1 cellular context compared by ENCODE assay signal in the genomic region with DNA sequence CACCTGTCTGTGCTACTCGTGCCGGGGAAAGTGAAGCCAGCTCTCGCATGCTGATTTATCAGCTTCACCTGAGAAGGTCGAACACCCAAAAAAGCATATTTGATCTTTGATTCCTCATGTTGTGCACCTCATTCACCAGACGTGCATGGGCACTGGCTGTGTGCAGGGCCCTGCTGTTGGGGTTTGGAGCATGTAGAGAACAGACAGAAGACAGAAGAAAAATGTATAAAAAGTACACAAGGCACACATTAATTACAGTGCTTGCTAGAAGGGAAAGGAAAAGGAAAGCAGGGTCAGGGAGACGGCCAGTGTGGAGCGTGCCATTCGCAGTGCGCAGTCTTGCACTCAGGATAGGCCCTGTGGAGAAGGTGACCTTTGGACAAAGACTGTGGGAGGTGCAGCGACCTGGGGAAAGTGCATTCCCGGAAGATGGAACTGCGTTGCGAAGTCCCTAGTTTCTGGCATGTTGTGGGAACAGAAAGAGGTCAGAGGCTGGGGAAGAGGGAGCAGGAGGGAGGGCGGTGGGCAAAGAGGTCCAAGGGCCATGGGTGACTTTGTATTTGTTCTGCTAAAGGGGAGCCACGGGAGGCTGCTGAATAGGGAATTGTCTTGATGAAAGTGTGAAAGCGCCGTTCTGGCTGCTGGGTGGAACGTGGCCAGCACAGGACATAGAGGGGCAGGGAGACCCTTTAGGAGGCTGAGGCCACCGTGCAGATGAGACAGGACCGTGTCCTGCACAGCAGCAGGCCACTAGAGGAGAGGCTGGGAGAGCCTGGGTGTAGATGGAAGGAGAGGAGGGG.
TF ChIP-seq lines count a peak whose summit lies in the region.

No MANE protein-coding gene starts in this region.

TF ChIP-seq in H1, 55 proteins besides CTCF, POLR2A, EP300 and RAD21 (continued from another document):
- TF ChIP-seq, protein P1, sequence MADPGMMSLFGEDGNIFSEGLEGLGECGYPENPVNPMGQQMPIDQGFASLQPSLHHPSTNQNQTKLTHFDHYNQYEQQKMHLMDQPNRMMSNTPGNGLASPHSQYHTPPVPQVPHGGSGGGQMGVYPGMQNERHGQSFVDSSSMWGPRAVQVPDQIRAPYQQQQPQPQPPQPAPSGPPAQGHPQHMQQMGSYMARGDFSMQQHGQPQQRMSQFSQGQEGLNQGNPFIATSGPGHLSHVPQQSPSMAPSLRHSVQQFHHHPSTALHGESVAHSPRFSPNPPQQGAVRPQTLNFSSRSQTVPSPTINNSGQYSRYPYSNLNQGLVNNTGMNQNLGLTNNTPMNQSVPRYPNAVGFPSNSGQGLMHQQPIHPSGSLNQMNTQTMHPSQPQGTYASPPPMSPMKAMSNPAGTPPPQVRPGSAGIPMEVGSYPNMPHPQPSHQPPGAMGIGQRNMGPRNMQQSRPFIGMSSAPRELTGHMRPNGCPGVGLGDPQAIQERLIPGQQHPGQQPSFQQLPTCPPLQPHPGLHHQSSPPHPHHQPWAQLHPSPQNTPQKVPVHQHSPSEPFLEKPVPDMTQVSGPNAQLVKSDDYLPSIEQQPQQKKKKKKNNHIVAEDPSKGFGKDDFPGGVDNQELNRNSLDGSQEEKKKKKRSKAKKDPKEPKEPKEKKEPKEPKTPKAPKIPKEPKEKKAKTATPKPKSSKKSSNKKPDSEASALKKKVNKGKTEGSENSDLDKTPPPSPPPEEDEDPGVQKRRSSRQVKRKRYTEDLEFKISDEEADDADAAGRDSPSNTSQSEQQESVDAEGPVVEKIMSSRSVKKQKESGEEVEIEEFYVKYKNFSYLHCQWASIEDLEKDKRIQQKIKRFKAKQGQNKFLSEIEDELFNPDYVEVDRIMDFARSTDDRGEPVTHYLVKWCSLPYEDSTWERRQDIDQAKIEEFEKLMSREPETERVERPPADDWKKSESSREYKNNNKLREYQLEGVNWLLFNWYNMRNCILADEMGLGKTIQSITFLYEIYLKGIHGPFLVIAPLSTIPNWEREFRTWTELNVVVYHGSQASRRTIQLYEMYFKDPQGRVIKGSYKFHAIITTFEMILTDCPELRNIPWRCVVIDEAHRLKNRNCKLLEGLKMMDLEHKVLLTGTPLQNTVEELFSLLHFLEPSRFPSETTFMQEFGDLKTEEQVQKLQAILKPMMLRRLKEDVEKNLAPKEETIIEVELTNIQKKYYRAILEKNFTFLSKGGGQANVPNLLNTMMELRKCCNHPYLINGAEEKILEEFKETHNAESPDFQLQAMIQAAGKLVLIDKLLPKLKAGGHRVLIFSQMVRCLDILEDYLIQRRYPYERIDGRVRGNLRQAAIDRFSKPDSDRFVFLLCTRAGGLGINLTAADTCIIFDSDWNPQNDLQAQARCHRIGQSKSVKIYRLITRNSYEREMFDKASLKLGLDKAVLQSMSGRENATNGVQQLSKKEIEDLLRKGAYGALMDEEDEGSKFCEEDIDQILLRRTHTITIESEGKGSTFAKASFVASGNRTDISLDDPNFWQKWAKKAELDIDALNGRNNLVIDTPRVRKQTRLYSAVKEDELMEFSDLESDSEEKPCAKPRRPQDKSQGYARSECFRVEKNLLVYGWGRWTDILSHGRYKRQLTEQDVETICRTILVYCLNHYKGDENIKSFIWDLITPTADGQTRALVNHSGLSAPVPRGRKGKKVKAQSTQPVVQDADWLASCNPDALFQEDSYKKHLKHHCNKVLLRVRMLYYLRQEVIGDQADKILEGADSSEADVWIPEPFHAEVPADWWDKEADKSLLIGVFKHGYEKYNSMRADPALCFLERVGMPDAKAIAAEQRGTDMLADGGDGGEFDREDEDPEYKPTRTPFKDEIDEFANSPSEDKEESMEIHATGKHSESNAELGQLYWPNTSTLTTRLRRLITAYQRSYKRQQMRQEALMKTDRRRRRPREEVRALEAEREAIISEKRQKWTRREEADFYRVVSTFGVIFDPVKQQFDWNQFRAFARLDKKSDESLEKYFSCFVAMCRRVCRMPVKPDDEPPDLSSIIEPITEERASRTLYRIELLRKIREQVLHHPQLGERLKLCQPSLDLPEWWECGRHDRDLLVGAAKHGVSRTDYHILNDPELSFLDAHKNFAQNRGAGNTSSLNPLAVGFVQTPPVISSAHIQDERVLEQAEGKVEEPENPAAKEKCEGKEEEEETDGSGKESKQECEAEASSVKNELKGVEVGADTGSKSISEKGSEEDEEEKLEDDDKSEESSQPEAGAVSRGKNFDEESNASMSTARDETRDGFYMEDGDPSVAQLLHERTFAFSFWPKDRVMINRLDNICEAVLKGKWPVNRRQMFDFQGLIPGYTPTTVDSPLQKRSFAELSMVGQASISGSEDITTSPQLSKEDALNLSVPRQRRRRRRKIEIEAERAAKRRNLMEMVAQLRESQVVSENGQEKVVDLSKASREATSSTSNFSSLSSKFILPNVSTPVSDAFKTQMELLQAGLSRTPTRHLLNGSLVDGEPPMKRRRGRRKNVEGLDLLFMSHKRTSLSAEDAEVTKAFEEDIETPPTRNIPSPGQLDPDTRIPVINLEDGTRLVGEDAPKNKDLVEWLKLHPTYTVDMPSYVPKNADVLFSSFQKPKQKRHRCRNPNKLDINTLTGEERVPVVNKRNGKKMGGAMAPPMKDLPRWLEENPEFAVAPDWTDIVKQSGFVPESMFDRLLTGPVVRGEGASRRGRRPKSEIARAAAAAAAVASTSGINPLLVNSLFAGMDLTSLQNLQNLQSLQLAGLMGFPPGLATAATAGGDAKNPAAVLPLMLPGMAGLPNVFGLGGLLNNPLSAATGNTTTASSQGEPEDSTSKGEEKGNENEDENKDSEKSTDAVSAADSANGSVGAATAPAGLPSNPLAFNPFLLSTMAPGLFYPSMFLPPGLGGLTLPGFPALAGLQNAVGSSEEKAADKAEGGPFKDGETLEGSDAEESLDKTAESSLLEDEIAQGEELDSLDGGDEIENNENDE (IDR thresholded peaks at IDR 0.05; ENCODE audit: insufficient replicate concordance, low read length) = no peak
- TF ChIP-seq PHF8 (conservative IDR thresholded peaks at IDR 0.05; ENCODE audit: low read depth, low read length) (no peak), CEBPB (IDR thresholded peaks at IDR 0.05; ENCODE audit: low read depth, low read length) (no peak), JUND (IDR thresholded peaks at IDR 0.05; ENCODE audit: low read length) (no peak), RNF2 (IDR thresholded peaks at IDR 0.05; ENCODE audit: borderline replicate concordance, low read depth, low read length, missing control alignments, poor library complexity, severe bottlenecking) (no peak), CTBP2 (IDR thresholded peaks at IDR 0.05; ENCODE audit: borderline replicate concordance, insufficient read depth, insufficient read length, low read length) (no peak), SUZ12 (IDR thresholded peaks at IDR 0.05; ENCODE audit: low read length) (no peak), TAF7 (optimal IDR thresholded peaks at IDR 0.05; ENCODE audit: borderline replicate concordance, low read depth, low read length) (no peak), BACH1 (IDR thresholded peaks at IDR 0.05; ENCODE audit: low read length) (no peak), KDM1A (IDR thresholded peaks at IDR 0.05; ENCODE audit: borderline replicate concordance, low read length) (no peak), CREB1 (IDR thresholded peaks at IDR 0.05) (no peak)
- TF ChIP-seq, protein P2, sequence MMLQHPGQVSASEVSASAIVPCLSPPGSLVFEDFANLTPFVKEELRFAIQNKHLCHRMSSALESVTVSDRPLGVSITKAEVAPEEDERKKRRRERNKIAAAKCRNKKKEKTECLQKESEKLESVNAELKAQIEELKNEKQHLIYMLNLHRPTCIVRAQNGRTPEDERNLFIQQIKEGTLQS (IDR thresholded peaks at IDR 0.05; ENCODE audit: insufficient read depth, low read depth, low read length) = no peak
TF ChIP-seq in H1: peak in this region for 0.
